Comparison of ENCODE assay signal across 30 cellular contexts in genomic region chr2:132936261-132936660, GRCh38.
DNase-seq lines count a peak whose midpoint lies in the region; ATAC-seq and TF ChIP-seq lines count a peak whose summit lies in the region.
"Had no signal": no experiment of that assay in that cellular context is flagged by ENCODE, and none has a peak within 500 bp of the region (broad histone marks: within the 10 kb centered on the region; RNA-seq: fewer than 3 reads in every experiment).

No MANE protein-coding gene starts in this region.

- dilution Hi-C loops in mammary epithelial cell (cut with HindIII; ENCODE audit: low sequenced_read_pairs): no loop called here

- H3K27me3 ChIP-seq in mammary epithelial cell (ENCODE audit: insufficient read depth, low read length) (no peaks in the 10 kb centered on the region), sigmoid colon (no peaks in the 10 kb centered on the region)
- H3K27me3 ChIP-seq: cardiac muscle cell, SJCRH30, testis had no signal

- TF ChIP-seq CTCF in mammary epithelial cell (conservative IDR thresholded peaks at IDR 0.05 in 1 of 2, IDR thresholded peaks at IDR 0.05 in 1 of 2; ENCODE audit: extremely low read depth in 1 of 2, insufficient read depth in 1 of 2, low read depth in 1 of 2, low read length in 2 of 2) (no peak), MCF 10A (IDR thresholded peaks at IDR 0.05; ENCODE audit: unreplicated experiment) (no peak), fibroblast of the aortic adventitia (IDR thresholded peaks at IDR 0.05; ENCODE audit: insufficient read depth, low read length) (no peak), sigmoid colon (IDR thresholded peaks at IDR 0.05) (no peak)

- ATAC-seq in HG02623 (IDR thresholded peaks at IDR 0.05; ENCODE audit: unreplicated experiment): no peak

- no peak for TF ChIP-seq POLR2A in sigmoid colon (IDR thresholded peaks at IDR 0.05)

- H3K9me3 ChIP-seq in mammary epithelial cell (replicated peaks; ENCODE audit: insufficient read depth, low read length) (no peaks in the 10 kb centered on the region), SK-N-MC (ENCODE audit: low read depth, low read length) (no peaks in the 10 kb centered on the region), sigmoid colon (no peaks in the 10 kb centered on the region)
- H3K9me3 ChIP-seq: esophagus muscularis mucosa, left ventricle myocardium inferior, prostate gland, SJCRH30, testis had no signal

- no peaks in the 10 kb centered on the region for H3K36me3 Mint-ChIP-seq in MCF 10A (ENCODE audit: insufficient read depth, unreplicated experiment)

- no peaks in the 10 kb centered on the region for H3K4me1 Mint-ChIP-seq in MCF 10A (ENCODE audit: insufficient read depth, unreplicated experiment)
- H3K4me1 Mint-ChIP-seq: endodermal cell had no signal

- no peak overlapping the region for H3K4me3 ChIP-seq in mammary epithelial cell (replicated peaks in 1 of 3; ENCODE audit: insufficient read depth in 1 of 3, low read depth in 2 of 3, low read length in 3 of 3)
- H3K4me3 ChIP-seq in SK-N-MC: no peak overlapping the region
- no peak overlapping the region for H3K4me3 ChIP-seq in fibroblast of the aortic adventitia (ENCODE audit: low read depth, low read length)
- no peak overlapping the region for H3K4me3 ChIP-seq in sigmoid colon
- H3K4me3 ChIP-seq: cardiac muscle cell, esophagus muscularis mucosa, left ventricle myocardium inferior, prostate gland, SJCRH30, testis had no signal

- peaks cover 13% of the 10 kb centered on the region for H3K9me3 Mint-ChIP-seq in MCF 10A (ENCODE audit: unreplicated experiment)
- H3K9me3 Mint-ChIP-seq: activated naive CD4-positive, alpha-beta T cell treated with anti-CD3 and anti-CD28 coated beads for 36 hours; activated T-helper 1 cell treated with anti-CD3 and anti-CD28 coated beads, Interleukin-12 subunit alpha, Interleukin-12 subunit beta, Interleukin-2, Interleukin-4 antibody, amounts not matched to agents 30 ng/mL and 10 ng/mL and 1 ng/mL, durations not matched to agents 14 hours and 24 hours and 36 hours; dendritic cell treated with granulocyte-macrophage colony-stimulating factor and Interleukin-4, amounts not matched to agents 40 ng/mL and 50 ng/mL, for 4 days; endodermal cell had no signal

- no peak overlapping the region for H3K4me3 Mint-ChIP-seq in MCF 10A (ENCODE audit: unreplicated experiment)
- H3K4me3 Mint-ChIP-seq: activated naive CD4-positive, alpha-beta T cell treated with anti-CD3 and anti-CD28 coated beads for 36 hours; activated T-helper 1 cell treated with anti-CD3 and anti-CD28 coated beads, Interleukin-12 subunit alpha, Interleukin-12 subunit beta, Interleukin-2, Interleukin-4 antibody, amounts not matched to agents 30 ng/mL and 10 ng/mL and 1 ng/mL, durations not matched to agents 14 hours and 24 hours and 36 hours; B cell; dendritic cell treated with granulocyte-macrophage colony-stimulating factor and Interleukin-4, amounts not matched to agents 40 ng/mL and 50 ng/mL, for 4 days; endodermal cell had no signal

- H3K36me3 ChIP-seq in mammary epithelial cell (ENCODE audit: insufficient read depth, low read length) (no peaks in the 10 kb centered on the region), SK-N-MC (ENCODE audit: insufficient read depth, low read length) (no peaks in the 10 kb centered on the region), sigmoid colon (no peaks in the 10 kb centered on the region)
- H3K36me3 ChIP-seq: cardiac muscle cell, esophagus muscularis mucosa, left ventricle myocardium inferior, prostate gland, SJCRH30 had no signal

- peak; percentile 7 for DNase-seq in mammary epithelial cell
- DNase-seq in MCF 10A (ENCODE audit: unreplicated experiment): no peak
- no peak for DNase-seq in SK-N-MC (ENCODE audit: low read depth, low spot score)
- DNase-seq in fibroblast of the aortic adventitia (ENCODE audit: low read depth): peak; percentile 51
- DNase-seq in NCI-H146 (lab: John Stamatoyannopoulos, UW): no peak
- no peak for DNase-seq in sigmoid colon
- no peak for DNase-seq in posterior cingulate gyrus
- DNase-seq: activated CD4-positive, alpha-beta T cell treated with anti-CD3 and anti-CD28 coated beads, Interleukin-2, amount 50 U/mL, for 48 hours; activated CD4-positive, CD25-positive, alpha-beta regulatory T cell; activated CD8-positive, alpha-beta memory T cell treated with anti-CD3 and anti-CD28 coated beads, Interleukin-2, amount 50 U/mL, for 4 hours; activated naive CD4-positive, alpha-beta T cell treated with anti-CD3 and anti-CD28 coated beads for 36 hours; amniotic stem cell; endodermal cell; left ventricle myocardium inferior; NCI-H1092; NCI-H187; NCI-H2227 treated with DMSO at 0.1 percent for 48 hours; NCI-H526 treated with DMSO at 0.1 percent for 48 hours; SJCRH30; stimulated activated naive CD4-positive, alpha-beta T cell treated with Interleukin-2 at 50 U/mL for 16 hours; T-helper 1 cell; testis had no signal

- H4K20me1 ChIP-seq in mammary epithelial cell (ENCODE audit: insufficient read depth, low read length): no peaks in the 10 kb centered on the region

- intact Hi-C loops in mammary epithelial cell (cut with micrococcal nuclease): no loop called here
- intact Hi-C loops in MCF 10A (cut with micrococcal nuclease): no loop called here
- intact Hi-C loops in sigmoid colon (cut with DNase I): no loop called here
- intact Hi-C loops in posterior cingulate gyrus (cut with DNase I): no loop called here

- POLR2A ChIA-PET in MCF 10A (lab: Yijun Ruan, JAX): no interaction called here

- no peak overlapping the region for H3K27ac ChIP-seq in mammary epithelial cell (ENCODE audit: insufficient read depth, low read depth, low read length)
- H3K27ac ChIP-seq in SK-N-MC: peak overlapping the region; percentile 49; the same call in 1 of the 2 replicates
- no peak overlapping the region for H3K27ac ChIP-seq in sigmoid colon
- H3K27ac ChIP-seq: 22Rv1, cardiac muscle cell, esophagus muscularis mucosa, left ventricle myocardium inferior, prostate gland, SJCRH30, testis had no signal

- BruUV-seq in mammary epithelial cell (replicated peaks; lab: Mats Ljungman, UMichigan) (no TSS peak), MCF 10A (replicated peaks; lab: Mats Ljungman, UMichigan) (no TSS peak)

- H3K27me3 Mint-ChIP-seq in MCF 10A (ENCODE audit: insufficient read depth, unreplicated experiment): no peaks in the 10 kb centered on the region
- H3K27me3 Mint-ChIP-seq: B cell; dendritic cell treated with granulocyte-macrophage colony-stimulating factor and Interleukin-4, amounts not matched to agents 40 ng/mL and 50 ng/mL, for 4 days had no signal

- no peak overlapping the region for H3K4me2 ChIP-seq in mammary epithelial cell (ENCODE audit: insufficient read depth, low read depth, low read length)

- 23% methylated on average over 1 of the region's 1 CpG for WGBS in mammary epithelial cell (ENCODE audit: low coverage, missing lambda C conversion rate)
- WGBS in sigmoid colon, 2 donors: 7 to 44% methylated on average over 1 of the region's 1 CpG

- H3K4me1 ChIP-seq in mammary epithelial cell (ENCODE audit: insufficient read depth, low read length) (no peaks in the 10 kb centered on the region), sigmoid colon (no peaks in the 10 kb centered on the region)
- H3K4me1 ChIP-seq: prostate gland, SJCRH30, testis had no signal

- no peak overlapping the region for H3K27ac Mint-ChIP-seq in MCF 10A (ENCODE audit: low read depth, unreplicated experiment)
- H3K27ac Mint-ChIP-seq: activated naive CD4-positive, alpha-beta T cell treated with anti-CD3 and anti-CD28 coated beads for 36 hours; activated T-helper 1 cell treated with anti-CD3 and anti-CD28 coated beads, Interleukin-12 subunit alpha, Interleukin-12 subunit beta, Interleukin-2, Interleukin-4 antibody, amounts not matched to agents 30 ng/mL and 10 ng/mL and 1 ng/mL, durations not matched to agents 14 hours and 24 hours and 36 hours; B cell; dendritic cell treated with granulocyte-macrophage colony-stimulating factor and Interleukin-4, amounts not matched to agents 40 ng/mL and 50 ng/mL, for 4 days; endodermal cell had no signal

- in situ Hi-C loops in mammary epithelial cell (cut with MboI; ENCODE audit: low sequenced_read_pairs in 2 of 2): no loop called here

- H3K79me2 ChIP-seq in mammary epithelial cell (ENCODE audit: insufficient read depth, low read length): no peaks in the 10 kb centered on the region

- no peak overlapping the region for H2AFZ ChIP-seq in mammary epithelial cell (ENCODE audit: low read depth, low read length)

- H3K9ac ChIP-seq in mammary epithelial cell (ENCODE audit: insufficient read depth, low read length): no peak overlapping the region
- no peak overlapping the region for H3K9ac ChIP-seq in SK-N-MC (ENCODE audit: insufficient read length)

- no peak for TF ChIP-seq EP300 in sigmoid colon (IDR thresholded peaks at IDR 0.05)

- CTCF ChIA-PET in mammary epithelial cell (lab: Charles Lee; ENCODE audit: low non-redundant PET) (no interaction called here), MCF 10A (lab: Yijun Ruan, JAX) (no interaction called here)

Comparison
In these comparisons a context has a peak if more than half of its experiments do, and no peak if none do; other contexts are left out.
1. DNase-seq: peak in mammary epithelial cell (single experiment) and fibroblast of the aortic adventitia (single experiment); none in MCF 10A (single experiment), SK-N-MC (single experiment), NCI-H146 (single experiment), sigmoid colon (single experiment) and posterior cingulate gyrus (0 of 10).